In the genomic region with DNA sequence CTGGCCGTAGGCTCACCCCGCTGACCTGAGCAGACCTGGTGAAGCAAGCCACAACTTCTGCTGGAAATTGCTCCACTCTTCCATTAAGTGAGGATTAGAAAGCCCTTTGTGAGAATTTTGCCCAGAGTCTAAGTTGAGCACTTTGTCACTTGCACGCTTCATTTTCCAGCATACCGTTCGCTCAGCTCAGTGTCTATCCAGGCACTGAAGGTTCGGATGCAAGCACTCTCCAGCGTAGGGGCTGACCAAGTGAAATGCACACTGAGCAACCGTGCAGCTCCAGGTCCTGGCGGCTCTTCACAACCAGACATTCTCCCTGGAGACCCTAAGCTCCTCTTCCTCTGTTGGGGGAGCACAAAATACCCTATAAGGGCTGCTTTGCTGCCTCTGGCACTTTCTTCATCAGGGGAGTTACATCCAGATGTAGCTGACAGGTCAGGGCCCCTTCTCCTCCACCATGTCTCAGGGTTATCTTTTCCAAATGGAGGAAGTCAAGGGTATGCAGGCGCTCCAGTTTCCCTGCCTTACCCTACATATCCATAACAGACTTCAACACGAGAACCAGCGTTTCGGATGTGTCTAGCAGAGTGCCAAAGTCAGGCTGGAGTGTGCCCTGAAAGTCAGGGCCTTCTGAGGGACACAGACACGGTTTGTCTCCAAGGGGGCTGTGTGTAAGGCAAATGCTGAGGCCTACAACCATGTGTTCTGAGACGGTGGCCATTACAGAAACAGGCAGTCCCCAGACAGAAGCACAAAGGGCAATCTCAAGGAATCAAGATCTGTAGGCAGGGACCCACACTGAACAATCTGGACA, we compare ENCODE assay signal across 12 cellular contexts.
"Had no signal": no experiment of that assay in that cellular context is flagged by ENCODE, and none has a peak within 500 bp of the region (broad histone marks: within the 10 kb centered on the region; RNA-seq: fewer than 3 reads in every experiment).

No MANE protein-coding gene starts in this region.

- H3K4me3 Mint-ChIP-seq: activated T-helper 17 cell treated with anti-CD3 and anti-CD28 coated beads, Interleukin-2, amount 50 U/mL, for 72 hours had no signal

- ATAC-seq: activated CD4-positive, CD25-positive, alpha-beta regulatory T cell treated with anti-CD3 and anti-CD28 coated beads, Interleukin-2, amount 50 U/mL, for 24 hours; activated T-helper 17 cell treated with anti-CD3 and anti-CD28 coated beads, Interleukin-2, amount 50 U/mL, for 72 hours; gastroesophageal sphincter; left ventricle myocardium superior; right cardiac atrium had no signal

- H3K9me3 Mint-ChIP-seq: activated T-helper 17 cell treated with anti-CD3 and anti-CD28 coated beads, Interleukin-2, amount 50 U/mL, for 72 hours had no signal

- H3K9me3 ChIP-seq: ascending aorta, gastroesophageal sphincter had no signal

- H3K27me3 ChIP-seq: ascending aorta had no signal

- FAIRE-seq: bronchial epithelial cell, urothelium cell line had no signal

- H3K27ac Mint-ChIP-seq: activated T-helper 17 cell treated with anti-CD3 and anti-CD28 coated beads, Interleukin-2, amount 50 U/mL, for 72 hours had no signal

- H3K36me3 ChIP-seq: ascending aorta, gastroesophageal sphincter had no signal

- H3K27ac ChIP-seq: ascending aorta, gastroesophageal sphincter had no signal

- H3K4me3 ChIP-seq: ascending aorta, gastroesophageal sphincter had no signal

- H3K4me1 Mint-ChIP-seq: activated T-helper 17 cell treated with anti-CD3 and anti-CD28 coated beads, Interleukin-2, amount 50 U/mL, for 72 hours had no signal

- DNase-seq: activated CD4-positive, alpha-beta T cell treated with anti-CD3 and anti-CD28 coated beads, Interleukin-2, amount 50 U/mL, for 1 hour; activated CD8-positive, alpha-beta memory T cell treated with anti-CD3 and anti-CD28 coated beads for 24 hours; activated naive CD4-positive, alpha-beta T cell treated with Interleukin-2 at 50 U/mL for 16 hours; left ventricle myocardium superior; right cardiac atrium; stimulated activated CD4-positive, alpha-beta T cell treated with anti-CD3 and anti-CD28 coated beads, Interleukin-2, amount 100 ng/mL, for 24 hours had no signal
